Comparison of ENCODE assay signal across 16 cellular contexts in genomic region chr9:34252016-34252415, GRCh38.
DNase-seq lines count a peak whose midpoint lies in the region; ATAC-seq, FAIRE-seq and TF ChIP-seq lines count a peak whose summit lies in the region.
"Had no signal": no experiment of that assay in that cellular context is flagged by ENCODE, and none has a peak within 500 bp of the region (broad histone marks: within the 10 kb centered on the region; RNA-seq: fewer than 3 reads in every experiment).

No MANE protein-coding gene starts in this region.

- intact Hi-C loops in heart left ventricle (cut with DNase I) = loop anchor here (2.0 to 10.0 kb wide), 18 partner anchors 65 to 437 kb away; partner anchors contain the start of genes DCAF12 (in 10 of the 10), UBAP1 (in 7 of the 10), KIF24 (in 1 of the 10) and MYORG (in 1 of the 10)
- intact Hi-C loops in cardiac septum (cut with DNase I) = loop anchor here (5.0 to 10.0 kb wide), 7 partner anchors 75 to 435 kb away; partner anchors contain the start of genes DCAF12, UBAP1 and UBE2R2
- intact Hi-C loops in K562 (cut with micrococcal nuclease) = loop anchor here (2.0 to 10.0 kb wide), 3 partner anchors 127 to 241 kb away; partner anchors contain the start of gene DCAF12
- intact Hi-C loops in tibial artery (cut with DNase I; ENCODE audit: low total_unique reads) = no loop called here

- no peak overlapping the region for H3K9ac ChIP-seq in K562 (ENCODE audit: insufficient read depth in 1 of 2, low read depth in 2 of 2, low read length in 2 of 2)

- no peak for TF ChIP-seq RAD21 in K562 (CRISPR knock-in tag; conservative IDR thresholded peaks at IDR 0.05 in 1 of 2, IDR thresholded peaks at IDR 0.05 in 1 of 2)

- POLR2A ChIA-PET in K562 (lab: Yijun Ruan, JAX) = interaction anchor here (0.6 to 1.4 kb wide), 4 partner anchors 8 to 132 kb away, joined by 3 to 4 read pairs (median 4); no protein-coding TSS in a partner anchor

- no peaks in the 10 kb centered on the region; the same call in 1 of the 2 replicates for H4K20me1 ChIP-seq in K562 (replicated peaks; ENCODE audit: control insufficient read depth, insufficient read depth, low read length)

- H3K36me3 ChIP-seq in heart left ventricle (peaks cover 0 to 82% (median 37%) of the 10 kb centered on the region in 9 donors), K562 (ENCODE audit: control insufficient read depth, insufficient read depth, low read length) (peaks cover 85% of the 10 kb centered on the region; the same call in 2 of the 3 replicates), kidney epithelial cell (ENCODE audit: control insufficient read depth, insufficient read depth, low read length) (peaks cover 11% of the 10 kb centered on the region), tibial artery (peaks cover 28 to 48% (median 39%) of the 10 kb centered on the region in 3 donors)

- H3K27ac Mint-ChIP-seq in activated T-helper 17 cell treated with anti-CD3 and anti-CD28 coated beads, Interleukin-2, amount 50 U/mL, for 72 hours = no peak overlapping the region
- H3K27ac Mint-ChIP-seq: naive B cell had no signal

- DNase-seq in heart left ventricle = no peak
- DNase-seq in cardiac septum (ENCODE audit: low spot score) = no peak
- no peak for DNase-seq in K562 (ENCODE audit: extremely low read depth in 1 of 4, low spot score in 3 of 4)
- peak; percentile 25 for DNase-seq in kidney epithelial cell (ENCODE audit: low read depth)
- no peak for DNase-seq in tibial artery
- DNase-seq in NCI-H1092 treated with DMSO at 0.1 percent for 48 hours (lab: John Stamatoyannopoulos, UW) = no peak
- no peak for DNase-seq in ureter (ENCODE audit: low spot score)
- DNase-seq: activated CD8-positive, alpha-beta memory T cell treated with anti-CD3 and anti-CD28 coated beads, Interleukin-2, amount 50 U/mL, for 4 hours; DMS79; effector memory CD8-positive, alpha-beta T cell; left colon; naive B cell; NCI-H226; spleen; transverse colon had no signal

- FAIRE-seq in K562 (lab: Jason Lieb, UNC) = no peak

- peak overlapping the region; percentile 57 to 86 (median 79) for H3K27ac ChIP-seq in heart left ventricle
- H3K27ac ChIP-seq in K562 (ENCODE audit: extremely low read depth, low read depth, low read length) = no peak overlapping the region
- H3K27ac ChIP-seq in tibial artery = peak overlapping the region; percentile 52 to 56

- TF ChIP-seq EP300 in K562 (IDR thresholded peaks at IDR 0.05; ENCODE audit: low read length) = no peak

- H3K4me3 ChIP-seq in heart left ventricle (no peak overlapping the region), K562 (no peak overlapping the region), kidney epithelial cell (ENCODE audit: low read depth, low read length) (no peak overlapping the region), tibial artery (no peak overlapping the region)
- H3K4me3 ChIP-seq: spleen, transverse colon had no signal

- no peak overlapping the region for H3K4me2 ChIP-seq in K562 (ENCODE audit: insufficient read depth, low read length)

- H3K4me1 ChIP-seq in heart left ventricle = peaks cover 0 to 79% (median 48%) of the 10 kb centered on the region in 12 donors
- H3K4me1 ChIP-seq in K562 (replicated peaks in 1 of 2; ENCODE audit: control insufficient read depth in 2 of 2, insufficient read depth in 2 of 2, low read length in 2 of 2) = peaks cover 0 to 4% of the 10 kb centered on the region in 2 experiments; a peak in 2 of 5 replicates
- peaks cover 0 to 64% (median 41%) of the 10 kb centered on the region in 4 donors for H3K4me1 ChIP-seq in tibial artery

- no peak overlapping the region for H3K4me3 Mint-ChIP-seq in activated T-helper 17 cell treated with anti-CD3 and anti-CD28 coated beads, Interleukin-2, amount 50 U/mL, for 72 hours
- H3K4me3 Mint-ChIP-seq: effector memory CD8-positive, alpha-beta T cell had no signal

- H3K9me3 Mint-ChIP-seq in activated T-helper 17 cell treated with anti-CD3 and anti-CD28 coated beads, Interleukin-2, amount 50 U/mL, for 72 hours = no peaks in the 10 kb centered on the region
- H3K9me3 Mint-ChIP-seq: effector memory CD8-positive, alpha-beta T cell had no signal

- H3K27me3 Mint-ChIP-seq in activated T-helper 17 cell treated with anti-CD3 and anti-CD28 coated beads, Interleukin-2, amount 50 U/mL, for 72 hours = no peaks in the 10 kb centered on the region
- H3K27me3 Mint-ChIP-seq: effector memory CD8-positive, alpha-beta T cell; naive B cell had no signal

- H3K9me3 ChIP-seq in heart left ventricle (no peaks in the 10 kb centered on the region), K562 (replicated peaks; ENCODE audit: control insufficient read depth, insufficient read depth, low read depth, low read length) (no peaks in the 10 kb centered on the region), tibial artery (no peaks in the 10 kb centered on the region)
- H3K9me3 ChIP-seq: spleen, transverse colon had no signal

- H3K4me1 Mint-ChIP-seq in activated T-helper 17 cell treated with anti-CD3 and anti-CD28 coated beads, Interleukin-2, amount 50 U/mL, for 72 hours = no peaks in the 10 kb centered on the region

- TF ChIP-seq POLR2A in heart left ventricle (IDR thresholded peaks at IDR 0.05) (no peak), K562 (conservative IDR thresholded peaks at IDR 0.05) (no peak)

- in situ Hi-C loops in K562 (cut with MboI) = no loop called here

- peaks cover 70% of the 10 kb centered on the region for H3K36me3 Mint-ChIP-seq in activated T-helper 17 cell treated with anti-CD3 and anti-CD28 coated beads, Interleukin-2, amount 50 U/mL, for 72 hours (ENCODE audit: low read depth)

- ATAC-seq in heart left ventricle (no peak), K562 (no peak)
- ATAC-seq in activated T-helper 17 cell treated with anti-CD3 and anti-CD28 coated beads, Interleukin-2, amount 50 U/mL, for 72 hours (replicated peaks) = no peak

- no peak for TF ChIP-seq CTCF in heart left ventricle (IDR thresholded peaks at IDR 0.05)
- TF ChIP-seq CTCF in K562 (IDR thresholded peaks at IDR 0.05 in 2 of 3, conservative IDR thresholded peaks at IDR 0.05 in 1 of 3; ENCODE audit: insufficient read depth in 2 of 3, low read depth in 1 of 3, low read length in 3 of 3) = no peak
- TF ChIP-seq CTCF in kidney epithelial cell (IDR thresholded peaks at IDR 0.05; ENCODE audit: insufficient read depth, low read length, poor library complexity, severe bottlenecking) = no peak
- TF ChIP-seq CTCF in tibial artery (IDR thresholded peaks at IDR 0.05) = no peak

- H3K79me2 ChIP-seq in K562 (ENCODE audit: control insufficient read depth, insufficient read depth, low read length) = no peaks in the 10 kb centered on the region

- CTCF ChIA-PET in K562 (lab: Yijun Ruan, JAX; ENCODE audit: low intra/inter-chr PET ratio) = interaction anchor here (0.6 kb wide), 1 partner anchor 242 kb away, joined by 4 read pairs; no protein-coding TSS in a partner anchor

- H3K27me3 ChIP-seq in heart left ventricle (no peaks in the 10 kb centered on the region), K562 (ENCODE audit: control insufficient read depth in 2 of 2, insufficient read depth in 2 of 2, low read length in 2 of 2) (no peaks in the 10 kb centered on the region), kidney epithelial cell (ENCODE audit: control insufficient read depth, insufficient read depth, low read length) (no peaks in the 10 kb centered on the region), tibial artery (no peaks in the 10 kb centered on the region)
- H3K27me3 ChIP-seq: spleen, transverse colon had no signal

- no peak overlapping the region for H2AFZ ChIP-seq in K562 (ENCODE audit: low read depth, low read length)

- TSS peak; percentile 28 for BruUV-seq in K562 (replicated peaks; lab: Mats Ljungman, UMichigan)

- H3K9me1 ChIP-seq in K562 (ENCODE audit: control insufficient read depth, insufficient read depth, low read length) = no peaks in the 10 kb centered on the region

TF ChIP-seq in K562, 482 proteins besides CTCF, POLR2A, EP300 and RAD21 (continues in another document):
- TF ChIP-seq ZNF212 (CRISPR knock-in tag; IDR thresholded peaks at IDR 0.05) = no peak
- TF ChIP-seq GTF2E2 (tag; IDR thresholded peaks at IDR 0.05) = no peak
- no peak for TF ChIP-seq POLR2H (tag; IDR thresholded peaks at IDR 0.05; ENCODE audit: low read depth)
- TF ChIP-seq ARID2 (IDR thresholded peaks at IDR 0.05) = no peak
- TF ChIP-seq SAFB2 (IDR thresholded peaks at IDR 0.05; ENCODE audit: borderline replicate concordance, low read depth, low read length, severe bottlenecking) = no peak
- TF ChIP-seq TRIM28 (IDR thresholded peaks at IDR 0.05) = no peak
- no peak for TF ChIP-seq AFF4 (CRISPR knock-in tag; IDR thresholded peaks at IDR 0.05)
